In genomic region chr9:87549088-87549487, GRCh38 we compare ENCODE assay signal across 1 cellular context. TPM values are rescaled to one million over a fixed set of nuclear protein-coding genes. Genes with fewer than 3 reads are reported as not detected.
"Had no signal": no experiment of that assay in that cellular context is flagged by ENCODE, and none has a peak within 500 bp of the region (broad histone marks: within the 10 kb centered on the region; RNA-seq: fewer than 3 reads in every experiment).

No MANE protein-coding gene starts in this region.

RNA-seq across cellular contexts. Expression of gene DAPK1, which starts 51.4 kb away (rescaled TPM):
- total RNA-seq: PC-3 had no signal
